In genomic region chr19:38478273-38478971, GRCh38 we compare ENCODE assay signal across 10 cellular contexts. TPM values are rescaled to one million over a fixed set of nuclear protein-coding genes. Genes with fewer than 3 reads are reported as not detected.
DNase-seq lines count a peak whose midpoint lies in the region; ATAC-seq, FAIRE-seq and TF ChIP-seq lines count a peak whose summit lies in the region.
"Had no signal": no experiment of that assay in that cellular context is flagged by ENCODE, and none has a peak within 500 bp of the region (broad histone marks: within the 10 kb centered on the region; RNA-seq: fewer than 3 reads in every experiment).

No MANE protein-coding gene starts in this region.

- RAD21 ChIA-PET in GM12878 (lab: Charles Lee; ENCODE audit: unreplicated experiment): interaction anchor here (0.6 kb wide), 1 partner anchor 219 kb away, joined by 3 read pairs; no protein-coding TSS in a partner anchor

- H3K4me1 Mint-ChIP-seq in CD8-positive, alpha-beta memory T cell: no peaks in the 10 kb centered on the region

- no peaks in the 10 kb centered on the region for H3K9me3 ChIP-seq in GM12878 (replicated peaks; ENCODE audit: control insufficient read depth, insufficient read depth, low read length)
- no peaks in the 10 kb centered on the region for H3K9me3 ChIP-seq in CD8-positive, alpha-beta memory T cell (ENCODE audit: low read length)

- peak overlapping the region in 1 of 8 donors; percentile 37 for H3K27ac Mint-ChIP-seq in CD8-positive, alpha-beta memory T cell

- TF ChIP-seq EP300 in GM12878 (IDR thresholded peaks at IDR 0.05; ENCODE audit: borderline replicate concordance in 1 of 2, control insufficient read depth in 1 of 2, low read depth in 2 of 2, low read length in 2 of 2): no peak

- no peak overlapping the region for H3K27ac ChIP-seq in GM12878 (ENCODE audit: control insufficient read depth, insufficient read depth)
- no peak overlapping the region for H3K27ac ChIP-seq in substantia nigra (ENCODE audit: low read depth, low read length, poor library complexity, severe bottlenecking)
- H3K27ac ChIP-seq in CD8-positive, alpha-beta memory T cell (ENCODE audit: low read depth, low read length): no peak overlapping the region

- SMC1A ChIA-PET in GM12878 (lab: Charles Lee; ENCODE audit: uncharacterized antibody, unreplicated experiment): interaction anchor here (1.4 kb wide), 1 partner anchor 257 kb away, joined by 3 read pairs; no protein-coding TSS in a partner anchor

- no peaks in the 10 kb centered on the region for H3K27me3 ChIP-seq in GM12878 (replicated peaks in 1 of 2; ENCODE audit: control insufficient read depth in 2 of 2, insufficient read depth in 2 of 2, low read length in 1 of 2)
- no peaks in the 10 kb centered on the region for H3K27me3 ChIP-seq in CD8-positive, alpha-beta memory T cell (ENCODE audit: insufficient read depth, low read length, poor library complexity, severe bottlenecking)

- H3K4me2 ChIP-seq in GM12878 (ENCODE audit: control insufficient read depth, insufficient read depth): no peak overlapping the region

- H3K9ac ChIP-seq in GM12878 (ENCODE audit: control insufficient read depth, insufficient read depth, low read length): no peak overlapping the region

- peak; percentile 99 for DNase-seq in 8988T
- peak; percentile 2 for DNase-seq in GDM1 (lab: John Stamatoyannopoulos, UW)
- peak; percentile 50 for DNase-seq in NB4 (ENCODE audit: low read depth)
- no peak for DNase-seq in GM12878 (ENCODE audit: low read depth, low spot score)
- no peak for DNase-seq in left lobe of liver (ENCODE audit: low spot score)
- DNase-seq in substantia nigra (lab: John Stamatoyannopoulos, UW): no peak
- DNase-seq in stimulated activated CD8-positive, alpha-beta memory T cell treated with anti-CD3 and anti-CD28 coated beads, Interleukin-4, amount 100 ng/mL, for 48 hours: no peak
- no peak for DNase-seq in CD8-positive, alpha-beta memory T cell
- DNase-seq: NCI-H510A; stimulated activated CD4-positive, alpha-beta T cell treated with anti-CD3 and anti-CD28 coated beads, Interleukin-15, amount 100 ng/mL, for 24 hours had no signal

- no peak for TF ChIP-seq POLR2A in NB4 (IDR thresholded peaks at IDR 0.05; ENCODE audit: extremely low read depth, insufficient read length)
- TF ChIP-seq POLR2A in GM12878 (IDR thresholded peaks at IDR 0.05; ENCODE audit: low read depth, low read length): no peak

- no peaks in the 10 kb centered on the region for H3K4me1 ChIP-seq in GM12878 (ENCODE audit: control insufficient read depth, insufficient read depth, low read length)
- H3K4me1 ChIP-seq in CD8-positive, alpha-beta memory T cell (ENCODE audit: insufficient read depth, low read length): no peaks in the 10 kb centered on the region

- no peaks in the 10 kb centered on the region for H3K36me3 Mint-ChIP-seq in CD8-positive, alpha-beta memory T cell

- peaks cover 6 to 10% of the 10 kb centered on the region in 2 donors for H3K27me3 Mint-ChIP-seq in CD8-positive, alpha-beta memory T cell

- no peaks in the 10 kb centered on the region for H3K9me3 Mint-ChIP-seq in CD8-positive, alpha-beta memory T cell

- 51% methylated on average over 16 of the region's 16 CpGs for WGBS in GM12878 (ENCODE audit: insufficient coverage, insufficient replicate concordance, low lambda C conversion rate, missing lambda C conversion rate)

- in situ Hi-C loops in GM12878 (cut with MboI): no loop called here

- H2AFZ ChIP-seq in GM12878 (ENCODE audit: control insufficient read depth, low read depth, low read length): no peak overlapping the region

- TF ChIP-seq CTCF in NB4 (IDR thresholded peaks at IDR 0.05; ENCODE audit: low read depth, low read length) (peak; percentile 45), GM12878 (IDR thresholded peaks at IDR 0.05 in 2 of 3, conservative IDR thresholded peaks at IDR 0.05 in 1 of 3; ENCODE audit: control insufficient read depth in 2 of 3, extremely low read depth in 1 of 3, insufficient read depth in 1 of 3, low read depth in 3 of 3, low read length in 3 of 3) (peak; percentile 12 to 37 (median 29); a peak in 3 of 6 replicates)

- H3K36me3 ChIP-seq in GM12878 (ENCODE audit: control insufficient read depth in 2 of 2, insufficient read depth in 2 of 2, low read length in 1 of 2): no peaks in the 10 kb centered on the region
- no peaks in the 10 kb centered on the region for H3K36me3 ChIP-seq in CD8-positive, alpha-beta memory T cell (ENCODE audit: insufficient read depth, low read length)

- FAIRE-seq in GM12878 (lab: Jason Lieb, UNC): no peak

- peak; percentile 38 for TF ChIP-seq RAD21 in GM12878 (IDR thresholded peaks at IDR 0.05; ENCODE audit: insufficient read depth, low read depth, low read length)

- BruUV-seq in GM12878 (replicated peaks; lab: Mats Ljungman, UMichigan): no TSS peak

- CTCF ChIA-PET in GM12878 (lab: Yijun Ruan, JAX): interaction anchor here (0.6 to 1.9 kb wide), 4 partner anchors 27 to 342 kb away, joined by 4 to 6 read pairs (median 4); partner anchors contain the start of gene FAM98C
- CTCF ChIA-PET in CD8-positive, alpha-beta memory T cell (lab: Charles Lee): no interaction called here

- H3K79me2 ChIP-seq in GM12878 (ENCODE audit: control insufficient read depth, insufficient read depth, low read length): no peaks in the 10 kb centered on the region

- ATAC-seq in GM12878 (peak; percentile 57), left lobe of liver (no peak)

- intact Hi-C loops in GM12878 (cut with micrococcal nuclease; ENCODE audit: unreplicated experiment): no loop called here

- H4K20me1 ChIP-seq in GM12878 (ENCODE audit: control insufficient read depth, insufficient read depth): no peaks in the 10 kb centered on the region

- POLR2A ChIA-PET in GM12878 (lab: Charles Lee): no interaction called here
- POLR2A ChIA-PET in CD8-positive, alpha-beta memory T cell (lab: Charles Lee): interaction anchor here (0.5 kb wide), 1 partner anchor 316 kb away, joined by 11 read pairs; no protein-coding TSS in a partner anchor

- no peak overlapping the region for H3K4me3 ChIP-seq in NB4 (ENCODE audit: low read depth, low read length)
- H3K4me3 ChIP-seq in GM12878: no peak overlapping the region
- H3K4me3 ChIP-seq in CD8-positive, alpha-beta memory T cell (ENCODE audit: low read length): no peak overlapping the region

- H3K4me3 Mint-ChIP-seq in CD8-positive, alpha-beta memory T cell: no peak overlapping the region

TF ChIP-seq in GM12878, 131 proteins besides CTCF, POLR2A, EP300 and RAD21 (continues in another document):
- no peak for TF ChIP-seq RELB (IDR thresholded peaks at IDR 0.05; ENCODE audit: low read depth)
- TF ChIP-seq ZNF207 (IDR thresholded peaks at IDR 0.05; ENCODE audit: borderline replicate concordance): no peak

RNA-seq across cellular contexts. Expression of gene RYR1, which starts 44.9 kb away (rescaled TPM):
- total RNA-seq in GM12878 (2013; cell fraction: nucleolus; rRNA removed): 2.0 TPM in 2 replicates
- total RNA-seq in GM12878 (2014; rRNA removed): 0.11 TPM in 2 replicates
- 0.04 and 0.28 TPM in 2 replicates for total RNA-seq in GM12878 (2014; rRNA removed; fragmentation: Illumina TruSeq; extraction: Trizol)
- 0.28 and 0.88 TPM in 2 replicates for total RNA-seq in GM12878 (2021)
- 0.08 TPM for polyA plus RNA-seq in GM12878 (2011; ENCODE audit: low read depth)
- 0.03 and 0.07 TPM in 2 replicates for polyA plus RNA-seq in GM12878 (2011; rRNA removed)
- 0.03 and 0.13 TPM in 2 replicates for polyA plus RNA-seq in GM12878 (2011; cell fraction: cytosol; rRNA removed)
- polyA plus RNA-seq in GM12878 (2011; cell fraction: nucleus; rRNA removed): 0.10 and 0.15 TPM in 2 replicates
- polyA plus RNA-seq in GM12878 (2012): 0.31 and 0.51 TPM in 2 replicates
- 0.05 and 0.32 TPM in 2 replicates for polyA plus RNA-seq in GM12878 (2014; fragmentation: Illumina TruSeq; extraction: Trizol)
- under 1 TPM; under 0.01 to 0.02 TPM for polyA plus RNA-seq in GM12878 (2014; fragmentation: Nextera tagmentation; extraction: Ambion mirVana)
- polyA plus RNA-seq in GM12878 (2014; rRNA removed): 0.10 and 0.22 TPM in 2 replicates
- under 1 TPM in 1 of 2 experiments, not detected in 1; 0.04 TPM for polyA plus RNA-seq in GM12878 (2016; fragmentation: Nextera tagmentation; extraction: Ambion mirVana)
- under 0.01 and 0.07 TPM in 2 replicates for polyA minus RNA-seq in GM12878 (2011; rRNA and poly(A)+ RNA removed)
- polyA minus RNA-seq in GM12878 (2011; cell fraction: cytosol; rRNA and poly(A)+ RNA removed): not detected in 2 replicates
- polyA minus RNA-seq in GM12878 (2011; cell fraction: nucleus; rRNA and poly(A)+ RNA removed): under 0.01 and 0.57 TPM in 2 replicates
- 0.68 TPM for total RNA-seq in left lobe of liver
- total RNA-seq in CD8-positive, alpha-beta memory T cell: 1 to 10 TPM; 1.4 to 3.3 TPM
- polyA plus RNA-seq in CD8-positive, alpha-beta memory T cell: 0.71 TPM

RNA-seq across cellular contexts. Expression of gene RASGRP4, which starts 52.4 kb away (rescaled TPM):
- 3.5 and 4.8 TPM in 2 replicates for total RNA-seq in GM12878 (2013; cell fraction: nucleolus; rRNA removed)
- total RNA-seq in GM12878 (2014; rRNA removed): 4.8 and 5.7 TPM in 2 replicates
- total RNA-seq in GM12878 (2014; rRNA removed; fragmentation: Illumina TruSeq; extraction: Trizol): 2.0 and 2.8 TPM in 2 replicates
- total RNA-seq in GM12878 (2021): 5.9 TPM in 2 replicates
- 1.2 TPM for polyA plus RNA-seq in GM12878 (2011; ENCODE audit: low read depth)
- polyA plus RNA-seq in GM12878 (2011; rRNA removed): 0.04 and 0.24 TPM in 2 replicates
- 0.22 and 0.30 TPM in 2 replicates for polyA plus RNA-seq in GM12878 (2011; cell fraction: cytosol; rRNA removed)
- polyA plus RNA-seq in GM12878 (2011; cell fraction: nucleus; rRNA removed): 0.38 and 0.55 TPM in 2 replicates
- 2.5 and 2.6 TPM in 2 replicates for polyA plus RNA-seq in GM12878 (2012)
- polyA plus RNA-seq in GM12878 (2014; fragmentation: Illumina TruSeq; extraction: Trizol): 4.2 and 5.5 TPM in 2 replicates
- under 1 TPM; 0.26 to 0.55 TPM for polyA plus RNA-seq in GM12878 (2014; fragmentation: Nextera tagmentation; extraction: Ambion mirVana)
- 6.6 and 7.4 TPM in 2 replicates for polyA plus RNA-seq in GM12878 (2014; rRNA removed)
- polyA plus RNA-seq in GM12878 (2016; fragmentation: Nextera tagmentation; extraction: Ambion mirVana): 1 to 10 TPM; 2.4 to 3.8 TPM
- polyA minus RNA-seq in GM12878 (2011; rRNA and poly(A)+ RNA removed): 0.21 TPM in 1 of 2 replicates, not detected in the other
- not detected in 2 replicates for polyA minus RNA-seq in GM12878 (2011; cell fraction: cytosol; rRNA and poly(A)+ RNA removed)
- 0.12 TPM in 1 of 2 replicates, not detected in the other for polyA minus RNA-seq in GM12878 (2011; cell fraction: nucleus; rRNA and poly(A)+ RNA removed)
- total RNA-seq in left lobe of liver: 1.0 TPM
- 1 to 10 TPM; 1.8 to 2.0 TPM for total RNA-seq in CD8-positive, alpha-beta memory T cell
- not detected for polyA plus RNA-seq in CD8-positive, alpha-beta memory T cell

Comparison
In these comparisons a context has a peak if more than half of its experiments do, and no peak if none do; other contexts are left out.
1. DNase-seq: peak in 8988T (single experiment), GDM1 (single experiment) and NB4 (single experiment); none in GM12878 (single experiment), left lobe of liver (single experiment), substantia nigra (0 of 49), stimulated activated CD8-positive, alpha-beta memory T cell treated with anti-CD3 and anti-CD28 coated beads, Interleukin-4, amount 100 ng/mL, for 48 hours (single experiment) and CD8-positive, alpha-beta memory T cell (0 of 5).